In the genomic region with DNA sequence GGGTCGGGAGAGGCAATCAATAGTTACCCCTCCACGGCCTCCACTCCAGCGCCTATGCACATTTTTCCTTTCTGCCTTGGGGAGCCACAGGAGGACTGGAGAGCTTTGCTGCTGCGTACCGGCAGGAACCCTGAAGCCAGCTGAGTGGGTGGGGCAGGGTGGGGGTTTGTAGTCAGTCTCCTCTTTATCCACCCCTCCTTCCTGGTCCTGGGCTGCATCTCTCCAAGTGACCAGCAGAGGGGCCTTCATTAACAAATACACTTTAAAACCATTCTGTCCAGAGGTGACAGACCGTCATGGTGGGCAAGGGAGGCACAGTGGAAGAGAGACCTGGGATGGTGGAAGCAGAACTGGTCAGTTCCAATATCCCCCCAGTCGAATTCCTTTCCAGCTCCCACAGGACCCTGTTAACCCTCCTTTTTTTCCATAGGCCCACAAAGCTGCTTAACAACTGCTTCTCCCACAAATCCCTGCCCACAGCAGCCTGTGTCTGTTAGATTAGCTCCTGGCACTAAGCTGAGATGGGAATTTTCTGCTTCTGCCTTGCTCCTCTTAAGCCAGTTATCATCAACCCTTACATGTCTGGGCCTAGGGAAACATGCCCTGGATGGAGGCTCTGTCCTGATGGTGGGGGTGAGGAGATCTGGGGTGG, we compare ENCODE assay signal across 8 cellular contexts. TPM values are rescaled to one million over a fixed set of nuclear protein-coding genes. Genes with fewer than 3 reads are reported as not detected.
DNase-seq lines count a peak whose midpoint lies in the region; ATAC-seq and TF ChIP-seq lines count a peak whose summit lies in the region.

No MANE protein-coding gene starts in this region.

- no peaks in the 10 kb centered on the region for H3K36me3 ChIP-seq in gastroesophageal sphincter
- H3K36me3 ChIP-seq in ovary: no peaks in the 10 kb centered on the region

- no peak overlapping the region for H3K4me3 ChIP-seq in gastroesophageal sphincter
- H3K4me3 ChIP-seq in ovary: no peak overlapping the region

- no peaks in the 10 kb centered on the region for H3K9me3 ChIP-seq in gastroesophageal sphincter
- H3K9me3 ChIP-seq in ovary: no peaks in the 10 kb centered on the region

- peak in 3 of 4 experiments; percentile 60 to 73 (median 68) for TF ChIP-seq CTCF in gastroesophageal sphincter (IDR thresholded peaks at IDR 0.05)
- TF ChIP-seq CTCF in ovary (IDR thresholded peaks at IDR 0.05): peak in 2 of 3 donors; percentile 6 to 24

- TF ChIP-seq POLR2A in gastroesophageal sphincter (IDR thresholded peaks at IDR 0.05): no peak
- no peak for TF ChIP-seq POLR2A in ovary (IDR thresholded peaks at IDR 0.05)

- intact Hi-C loops in ovary (cut with DNase I): no loop called here

- peak; percentile 56 for DNase-seq in Caki2 (ENCODE audit: low read depth)
- peak; percentile 61 for DNase-seq in NCI-H2196 treated with DMSO at 0.1 percent for 48 hours (lab: John Stamatoyannopoulos, UW; ENCODE audit: unreplicated experiment)
- peak; percentile 19 to 42 for DNase-seq in activated CD4-positive, alpha-beta T cell treated with anti-CD3 and anti-CD28 coated beads, Interleukin-2, amount 50 U/mL, for 48 hours
- DNase-seq in ovary: peak in 4 of 5 donors; percentile 26 to 57 (median 50)
- no peak for DNase-seq in NCI-H187 treated with DMSO at 0.1 percent for 48 hours (lab: John Stamatoyannopoulos, UW)

- TF ChIP-seq EP300 in gastroesophageal sphincter (IDR thresholded peaks at IDR 0.05): no peak
- no peak for TF ChIP-seq EP300 in ovary (IDR thresholded peaks at IDR 0.05)

- peaks cover 32% of the 10 kb centered on the region for H3K27me3 ChIP-seq in gastroesophageal sphincter
- H3K27me3 ChIP-seq in ovary: no peaks in the 10 kb centered on the region

- ATAC-seq in GM21717 (IDR thresholded peaks at IDR 0.05; ENCODE audit: unreplicated experiment) (peak; percentile 52), gastroesophageal sphincter (peak; percentile 79), GM21528 (IDR thresholded peaks at IDR 0.05; ENCODE audit: low FRiP score, unreplicated experiment) (no peak)

- H3K4me1 ChIP-seq in gastroesophageal sphincter: peaks cover 0 to 25% (median 11%) of the 10 kb centered on the region in 3 donors
- H3K4me1 ChIP-seq in ovary (ENCODE audit: insufficient read depth): peaks cover 6% of the 10 kb centered on the region

- in situ Hi-C loops in Caki2 (cut with HindIII; ENCODE audit: low pct_unique_long_range_greater_than_20kb, low sequenced_read_pairs): no loop called here

- 0% methylated on average over 2 of the region's 7 CpGs for WGBS in gastroesophageal sphincter (ENCODE audit: low coverage in 1 of 2), 2 donors
- 12 to 22% (median 17%) methylated on average over 7 of the region's 7 CpGs for WGBS in ovary, 3 donors

- no peak overlapping the region for H3K27ac ChIP-seq in gastroesophageal sphincter
- H3K27ac ChIP-seq in ovary: no peak overlapping the region

RNA-seq across cellular contexts. Expression of gene ABCG4, which starts 3.9 kb away (rescaled TPM):
- total RNA-seq in Caki2 (2014; rRNA removed; shearing (Covaris generic); ENCODE audit: low replicate concordance): not detected in 2 replicates
- total RNA-seq in gastroesophageal sphincter (1 to 10 TPM in 1 of 4 donors, under 1 TPM in 2, not detected in 1; 0.20 to 1.1 (median 0.40) TPM), ovary (under 1 TPM in 4 of 7 donors, not detected in 3; 0.10 to 0.80 (median 0.32) TPM)
- polyA plus RNA-seq in ovary: 1 to 10 TPM in 1 of 2 donors, under 1 TPM in 1; 0.06 to 1.3 TPM

RNA-seq across cellular contexts. Expression of gene HINFP, which starts 23.6 kb away (rescaled TPM):
- total RNA-seq in Caki2 (2014; rRNA removed; shearing (Covaris generic); ENCODE audit: low replicate concordance): 7.7 and 11.0 TPM in 2 replicates
- 10 to 100 TPM; 19.0 to 30.2 (median 23.3) TPM for total RNA-seq in gastroesophageal sphincter
- total RNA-seq in ovary: 10 to 100 TPM; 15.2 to 27.9 (median 22.8) TPM
- polyA plus RNA-seq in ovary: 10 to 100 TPM; 17.5 to 20.4 TPM

RNA-seq across cellular contexts. Expression of gene NLRX1, which starts 23.6 kb away (rescaled TPM):
- 35.8 and 43.3 TPM in 2 replicates for total RNA-seq in Caki2 (2014; rRNA removed; shearing (Covaris generic); ENCODE audit: low replicate concordance)
- total RNA-seq in gastroesophageal sphincter (10 to 100 TPM; 12.1 to 41.4 (median 17.7) TPM), ovary (10 to 100 TPM in 3 of 7 donors, 1 to 10 TPM in 4; 4.4 to 13.4 (median 9.4) TPM)
- polyA plus RNA-seq in ovary: 1 to 10 TPM; 3.1 to 6.1 TPM

RNA-seq across cellular contexts. Expression of gene C2CD2L, which starts 37.8 kb away (rescaled TPM):
- total RNA-seq in Caki2 (2014; rRNA removed; shearing (Covaris generic); ENCODE audit: low replicate concordance): 2.5 and 3.2 TPM in 2 replicates
- total RNA-seq in gastroesophageal sphincter (10 to 100 TPM in 1 of 4 donors, 1 to 10 TPM in 3; 3.4 to 13.3 (median 8.3) TPM), ovary (10 to 100 TPM in 1 of 7 donors, 1 to 10 TPM in 6; 4.4 to 13.6 (median 8.8) TPM)
- polyA plus RNA-seq in ovary: 1 to 10 TPM; 2.8 to 5.5 TPM

RNA-seq across cellular contexts. Expression of gene NHERF4, which starts 40.3 kb away (rescaled TPM):
- total RNA-seq in Caki2 (2014; rRNA removed; shearing (Covaris generic); ENCODE audit: low replicate concordance): 0.61 and 0.95 TPM in 2 replicates
- total RNA-seq in gastroesophageal sphincter (under 1 TPM in 1 of 4 donors, not detected in 3; 0.19 TPM), ovary (10 to 100 TPM in 1 of 7 donors, 1 to 10 TPM in 1, under 1 TPM in 3, not detected in 2; 0.32 to 27.5 (median 0.95) TPM)
- under 1 TPM in 1 of 2 donors, not detected in 1; 0.11 TPM for polyA plus RNA-seq in ovary
